In the genomic region with DNA sequence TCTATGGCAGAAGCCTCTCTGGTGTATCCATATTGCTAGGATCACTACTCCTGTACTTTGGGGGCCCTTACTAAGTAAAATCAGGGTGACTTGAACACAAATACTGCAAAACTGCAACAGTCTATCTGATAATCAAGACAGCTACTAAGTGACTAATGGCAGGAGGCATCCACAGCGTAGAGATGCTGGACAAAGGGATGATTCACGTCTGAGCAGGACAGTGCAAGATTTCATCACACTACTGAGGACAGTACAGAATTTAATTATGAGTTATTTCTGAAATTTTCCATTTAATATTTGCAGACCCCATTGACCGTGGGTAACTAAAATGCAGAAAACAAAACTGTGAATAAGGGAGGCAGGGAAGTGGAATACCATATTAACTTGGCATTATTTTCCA, we compare ENCODE assay signal across 14 cellular contexts. TPM values are rescaled to one million over a fixed set of nuclear protein-coding genes. Genes with fewer than 3 reads are reported as not detected.
DNase-seq lines count a peak whose midpoint lies in the region; ATAC-seq and TF ChIP-seq lines count a peak whose summit lies in the region.
"Had no signal": no experiment of that assay in that cellular context is flagged by ENCODE, and none has a peak within 500 bp of the region (broad histone marks: within the 10 kb centered on the region; RNA-seq: fewer than 3 reads in every experiment).

No MANE protein-coding gene starts in this region.

- H3K27ac ChIP-seq in lung (ENCODE audit: low read depth in 1 of 2, low read length in 1 of 2), result no peak overlapping the region
- no peak overlapping the region for H3K27ac ChIP-seq in OCI-LY7 (ENCODE audit: low read depth, low read length, poor library complexity, severe bottlenecking)
- H3K27ac ChIP-seq: gastroesophageal sphincter, uterus had no signal

- no peak overlapping the region for H3K4me3 ChIP-seq in choroid plexus epithelial cell (ENCODE audit: low read depth, low read length)
- no peak overlapping the region for H3K4me3 ChIP-seq in lung
- no peak overlapping the region for H3K4me3 ChIP-seq in OCI-LY7 (ENCODE audit: low read depth, low read length, poor library complexity, severe bottlenecking)
- H3K4me3 ChIP-seq: gastroesophageal sphincter, uterus had no signal

- DNase-seq in AG08395 (ENCODE audit: low spot score) (peak; percentile 74), LHCN-M2 (ENCODE audit: low read depth) (peak; percentile 77), choroid plexus epithelial cell (ENCODE audit: low read depth) (peak; percentile 79), lung (ENCODE audit: low spot score) (no peak), NCI-H1694 (lab: John Stamatoyannopoulos, UW) (no peak), OCI-LY7 (ENCODE audit: low spot score) (no peak), NCI-H1694 treated with DMSO at 0.1 percent for 48 hours (lab: John Stamatoyannopoulos, UW) (no peak)
- DNase-seq: activated T-cell treated with anti-CD3 and anti-CD28 coated beads, Interleukin-2, amount 50 U/mL, for 24 hours; C1 segment of cervical spinal cord; NCI-H1436; right cardiac atrium; uterus had no signal

- peaks cover 57% of the 10 kb centered on the region; the same call in 1 of the 2 replicates for H3K79me2 ChIP-seq in OCI-LY7 (ENCODE audit: insufficient read depth, low read depth, low read length)

- H3K9me3 ChIP-seq in lung (ENCODE audit: control insufficient read depth in 2 of 2, insufficient read depth in 1 of 2, low read length in 1 of 2), result no peaks in the 10 kb centered on the region
- peaks cover 14% of the 10 kb centered on the region; the same call in 1 of the 2 replicates for H3K9me3 ChIP-seq in OCI-LY7 (ENCODE audit: low read length)
- H3K9me3 ChIP-seq: gastroesophageal sphincter, uterus had no signal

- intact Hi-C loops in OCI-LY7 (cut with micrococcal nuclease; ENCODE audit: unreplicated experiment), result no loop called here

- ATAC-seq in lung (ENCODE audit: insufficient read depth, low FRiP score) (peak; percentile 41), GM21528 (IDR thresholded peaks at IDR 0.05; ENCODE audit: low FRiP score, unreplicated experiment) (no peak)
- ATAC-seq: gastroesophageal sphincter, right cardiac atrium had no signal

- WGBS in lung, 2 donors, result 84% methylated on average over 3 of the region's 3 CpGs

- no peak for TF ChIP-seq CTCF in choroid plexus epithelial cell (conservative IDR thresholded peaks at IDR 0.05; ENCODE audit: low read depth, low read length)
- TF ChIP-seq CTCF in lung (IDR thresholded peaks at IDR 0.05; ENCODE audit: control extremely low read depth, extremely low read depth), result no peak
- no peak for TF ChIP-seq CTCF in OCI-LY7 (conservative IDR thresholded peaks at IDR 0.05; ENCODE audit: low read length)

- POLR2A ChIA-PET in OCI-LY7 (lab: Charles Lee), result interaction anchor here (0.6 to 1.6 kb wide), 2 partner anchors 11 to 543 kb away, joined by 3 to 4 read pairs; a partner anchor contains a TSS

- H3K9me2 ChIP-seq in OCI-LY7 (ENCODE audit: insufficient read depth, low read length), result no peaks in the 10 kb centered on the region

- H4K20me1 ChIP-seq in OCI-LY7 (ENCODE audit: insufficient read depth, low read length), result no peaks in the 10 kb centered on the region

- H3K4me1 ChIP-seq in lung (ENCODE audit: control insufficient read depth in 2 of 2, insufficient read depth in 2 of 2, low read length in 2 of 2) (peaks cover 1 to 4% of the 10 kb centered on the region in 2 donors), OCI-LY7 (ENCODE audit: insufficient read depth, low read length, poor library complexity, severe bottlenecking) (no peaks in the 10 kb centered on the region)

- no peaks in the 10 kb centered on the region for H3K27me3 ChIP-seq in lung (ENCODE audit: control insufficient read depth, insufficient read depth)
- H3K27me3 ChIP-seq: gastroesophageal sphincter, uterus had no signal

- H2AFZ ChIP-seq in OCI-LY7 (ENCODE audit: low read length), result no peak overlapping the region

- no peak overlapping the region for H3K4me2 ChIP-seq in OCI-LY7 (ENCODE audit: low read length)

- CTCF ChIA-PET in OCI-LY7 (lab: Charles Lee; ENCODE audit: unreplicated experiment), result no interaction called here

- H3K36me3 ChIP-seq in lung (ENCODE audit: control insufficient read depth in 2 of 2, insufficient read depth in 2 of 2, low read length in 2 of 2) (no peaks in the 10 kb centered on the region), OCI-LY7 (ENCODE audit: insufficient read depth, low read length) (peaks cover 25% of the 10 kb centered on the region)
- H3K36me3 ChIP-seq: uterus had no signal

- BruUV-seq in OCI-LY7 (replicated peaks; lab: Mats Ljungman, UMichigan), result no TSS peak

RNA-seq across cellular contexts. Expression of a gene that starts 10.4 kb away (rescaled TPM):
- total RNA-seq in LHCN-M2 (2014; rRNA removed) (38.9 and 39.1 TPM in 2 replicates), lung (10 to 100 TPM; 23.7 to 30.8 TPM), OCI-LY7 (2022) (38.5 and 40.4 TPM in 2 replicates)
- polyA plus RNA-seq in LHCN-M2 (2012), result 14.7 TPM
- polyA plus RNA-seq in lung, result 10 to 100 TPM in 1 of 2 donors, 1 to 10 TPM in 1; 7.7 to 11.5 TPM
- 20.7 and 25.5 TPM in 2 replicates for total RNA-seq in OCI-LY7 (2014; rRNA removed; shearing (Covaris generic))

RNA-seq across cellular contexts. Expression of a gene that starts 46.9 kb away (rescaled TPM):
- total RNA-seq in LHCN-M2 (2014; rRNA removed) (36.7 and 43.0 TPM in 2 replicates), lung (10 to 100 TPM; 26.8 to 44.7 TPM), OCI-LY7 (2022) (32.2 and 33.1 TPM in 2 replicates)
- polyA plus RNA-seq in LHCN-M2 (2012), result 16.9 TPM
- 10 to 100 TPM; 32.6 to 44.0 TPM for polyA plus RNA-seq in lung
- 31.9 and 38.1 TPM in 2 replicates for total RNA-seq in OCI-LY7 (2014; rRNA removed; shearing (Covaris generic))

Comparison
In these comparisons a context has a peak if more than half of its experiments do, and no peak if none do; other contexts are left out.
1. DNase-seq: peak in AG08395 (single experiment), LHCN-M2 (single experiment) and choroid plexus epithelial cell (single experiment); none in lung (single experiment), NCI-H1694 (single experiment), OCI-LY7 (single experiment) and NCI-H1694 treated with DMSO at 0.1 percent for 48 hours (single experiment).